8 cellular contexts compared by ENCODE assay signal in the genomic region with DNA sequence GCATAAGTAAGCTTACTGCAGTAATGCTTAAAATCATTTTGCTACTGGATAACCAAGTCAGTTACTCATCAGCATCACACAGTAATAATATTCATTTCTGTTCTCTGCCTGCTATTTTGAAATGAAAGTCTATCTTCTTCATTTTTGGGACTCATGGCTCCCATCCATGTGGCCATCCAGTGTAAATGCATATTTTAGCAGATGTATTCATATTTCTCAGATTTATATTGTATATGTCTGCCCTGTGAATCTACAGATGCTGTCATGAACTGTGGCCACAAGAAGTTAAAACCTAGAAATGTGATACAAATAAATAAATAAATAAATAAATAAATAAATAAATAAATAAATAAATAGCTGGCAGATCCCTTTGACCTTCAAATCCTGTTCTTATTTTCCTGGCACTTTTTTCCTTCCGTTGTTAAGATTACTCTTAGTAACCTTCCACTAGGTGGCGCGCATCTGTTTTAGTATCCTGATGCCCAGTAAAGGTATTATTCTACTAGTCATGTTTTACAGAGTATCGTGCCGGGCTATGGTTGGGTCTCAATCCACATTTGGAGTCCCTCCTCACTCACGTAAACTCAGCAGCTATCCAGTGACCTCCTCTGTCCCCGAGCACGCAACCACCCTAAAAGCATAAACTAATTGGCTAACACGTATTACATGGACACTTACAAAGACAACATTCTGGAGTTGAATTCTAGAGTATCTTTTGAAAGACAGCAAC.
A peak's percentile ranks its signal among the peaks of the same experiment; 100 is the strongest.
DNase-seq lines count a peak whose midpoint lies in the region; ATAC-seq and TF ChIP-seq lines count a peak whose summit lies in the region.

No MANE protein-coding gene starts in this region.

- H3K36me3 ChIP-seq in heart left ventricle (no peaks in the 10 kb centered on the region), vagina (no peaks in the 10 kb centered on the region)

- DNase-seq in AG10803 (ENCODE audit: low read depth) (peak; percentile 84), GM20000 (ENCODE audit: low spot score) (peak; percentile 35), NCI-H1417 (lab: John Stamatoyannopoulos, UW) (peak; percentile 36 to 82 (median 53)), SKM-1 treated with dmso at 0.1 percent for 144 hours (lab: John Stamatoyannopoulos, UW; ENCODE audit: unreplicated experiment) (peak; percentile 56), heart left ventricle (peak in 3 of 5 donors; percentile 44 to 57 (median 56)), retina (peak; percentile 18), vagina (ENCODE audit: extremely low spot score in 2 of 2) (no peak)
- peak; percentile 72 for DNase-seq in activated naive CD4-positive, alpha-beta T cell treated with anti-CD3 and anti-CD28 coated beads, Interleukin-2, amount 50 U/mL, for 16 hours

- TF ChIP-seq CTCF in AG10803 (conservative IDR thresholded peaks at IDR 0.05; ENCODE audit: low read length) (peak; percentile 74), GM20000 (IDR thresholded peaks at IDR 0.05; ENCODE audit: extremely low read depth, missing control alignments) (peak; percentile 49), heart left ventricle (IDR thresholded peaks at IDR 0.05) (peak; percentile 30 to 70 (median 58)), vagina (IDR thresholded peaks at IDR 0.05) (peak in 1 of 3 experiments; percentile 42)

- TF ChIP-seq POLR2A in heart left ventricle (IDR thresholded peaks at IDR 0.05) = no peak
- no peak for TF ChIP-seq POLR2A in vagina (IDR thresholded peaks at IDR 0.05)

- H3K4me1 ChIP-seq in heart left ventricle = peaks cover 0 to 23% (median 7%) of the 10 kb centered on the region in 12 donors
- H3K4me1 ChIP-seq in vagina = peaks cover 9% of the 10 kb centered on the region

- no peak overlapping the region for H3K4me3 ChIP-seq in AG10803 (ENCODE audit: low read length)
- no peak overlapping the region for H3K4me3 ChIP-seq in heart left ventricle
- no peak overlapping the region for H3K4me3 ChIP-seq in vagina

- peak in 1 of 4 donors; percentile 42 for ATAC-seq in heart left ventricle

- 24 to 36% (median 30%) methylated on average over 9 of the region's 9 CpGs for WGBS in heart left ventricle, 4 donors

- intact Hi-C loops in heart left ventricle (cut with DNase I) (loop anchor here (1.0 to 5.0 kb wide), 7 partner anchors 35 to 150 kb away; no protein-coding TSS in a partner anchor), vagina (cut with DNase I) (loop anchor here (10.0 kb wide), 1 partner anchor 147 kb away; no protein-coding TSS in a partner anchor)

- H3K27me3 ChIP-seq in heart left ventricle (no peaks in the 10 kb centered on the region), vagina (no peaks in the 10 kb centered on the region)

- H3K9me3 ChIP-seq in heart left ventricle (no peaks in the 10 kb centered on the region), vagina (no peaks in the 10 kb centered on the region)

- H3K27ac ChIP-seq in heart left ventricle (no peak overlapping the region), vagina (no peak overlapping the region)

Comparison
In these comparisons a context has a peak if more than half of its experiments do, and no peak if none do; other contexts are left out.
1. DNase-seq: peak in AG10803 (single experiment), GM20000 (single experiment), NCI-H1417 (3 of 3), SKM-1 treated with dmso at 0.1 percent for 144 hours (single experiment), activated naive CD4-positive, alpha-beta T cell treated with anti-CD3 and anti-CD28 coated beads, Interleukin-2, amount 50 U/mL, for 16 hours (single experiment), heart left ventricle (3 of 5) and retina (single experiment); none in vagina (0 of 2).